In genomic region chr2:161265874-161266273, GRCh38 we compare ENCODE assay signal across 1 cellular context.
TF ChIP-seq lines count a peak whose summit lies in the region.

No MANE protein-coding gene starts in this region.

TF ChIP-seq in H1, 55 proteins besides CTCF, POLR2A, EP300 and RAD21:
- TF ChIP-seq RBBP5 (IDR thresholded peaks at IDR 0.05; ENCODE audit: borderline replicate concordance, low read depth, low read length), result no peak
- TF ChIP-seq CBX8 (IDR thresholded peaks at IDR 0.05; ENCODE audit: borderline replicate concordance, low read depth, low read length), result no peak
- TF ChIP-seq, protein P1, sequence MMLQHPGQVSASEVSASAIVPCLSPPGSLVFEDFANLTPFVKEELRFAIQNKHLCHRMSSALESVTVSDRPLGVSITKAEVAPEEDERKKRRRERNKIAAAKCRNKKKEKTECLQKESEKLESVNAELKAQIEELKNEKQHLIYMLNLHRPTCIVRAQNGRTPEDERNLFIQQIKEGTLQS (IDR thresholded peaks at IDR 0.05; ENCODE audit: insufficient read depth, low read depth, low read length), result no peak
- TF ChIP-seq TEAD4 (IDR thresholded peaks at IDR 0.05; ENCODE audit: low read depth, low read length), result no peak
- TF ChIP-seq CREB1 (IDR thresholded peaks at IDR 0.05), result no peak
- TF ChIP-seq BCL11A (IDR thresholded peaks at IDR 0.05; ENCODE audit: low read depth in 2 of 2, low read length in 2 of 2), result no peak
- TF ChIP-seq EZH2 (IDR thresholded peaks at IDR 0.05; ENCODE audit: low read depth, low read length, severe bottlenecking), result no peak
- no peak for TF ChIP-seq SRF (IDR thresholded peaks at IDR 0.05; ENCODE audit: low read depth, low read length)
- no peak for TF ChIP-seq TCF12 (IDR thresholded peaks at IDR 0.05; ENCODE audit: low read depth, low read length)
- no peak for TF ChIP-seq CBX5 (IDR thresholded peaks at IDR 0.05; ENCODE audit: low read depth, low read length)
- TF ChIP-seq SIX5 (IDR thresholded peaks at IDR 0.05; ENCODE audit: low read depth, low read length), result no peak
- no peak for TF ChIP-seq SUZ12 (IDR thresholded peaks at IDR 0.05; ENCODE audit: low read length)
- TF ChIP-seq CHD1 (IDR thresholded peaks at IDR 0.05; ENCODE audit: low read depth, low read length), result no peak
- TF ChIP-seq E2F6 (IDR thresholded peaks at IDR 0.05), result no peak
- no peak for TF ChIP-seq SP1 (IDR thresholded peaks at IDR 0.05; ENCODE audit: low read depth, low read length)
- TF ChIP-seq SIN3A (conservative IDR thresholded peaks at IDR 0.05 in 1 of 2, IDR thresholded peaks at IDR 0.05 in 1 of 2; ENCODE audit: low read depth in 1 of 2, low read length in 2 of 2), result no peak
TF ChIP-seq in H1: peak in this region for 0.
